28 cellular contexts compared by ENCODE assay signal in the genomic region with DNA sequence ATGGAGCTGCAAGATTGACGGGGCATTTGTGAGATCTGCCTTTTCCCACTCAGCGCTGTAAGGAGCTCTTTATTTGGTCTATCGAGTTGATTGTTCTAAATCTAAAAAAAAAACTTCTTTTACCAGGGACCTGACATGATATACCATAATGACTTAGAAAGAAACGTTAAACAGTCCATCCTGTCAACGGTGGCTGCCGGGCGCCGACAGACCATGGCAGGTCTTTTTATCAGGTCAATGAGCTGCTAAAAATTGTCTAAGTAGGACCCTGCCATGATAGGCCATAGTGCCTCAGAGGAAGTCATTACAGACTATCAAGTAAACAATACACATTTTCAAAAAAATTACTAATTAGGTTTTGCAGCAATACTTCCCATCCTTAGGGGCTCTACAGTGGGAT.
"Had no signal": no experiment of that assay in that cellular context is flagged by ENCODE, and none has a peak within 500 bp of the region (broad histone marks: within the 10 kb centered on the region; RNA-seq: fewer than 3 reads in every experiment).

No MANE protein-coding gene starts in this region.

- ATAC-seq: esophagus mucosa, foreskin keratinocyte, gastrocnemius medialis, gastroesophageal sphincter, heart left ventricle, heart right ventricle had no signal

- FAIRE-seq: colon, endometrium, endothelial cell of umbilical vein, frontal cortex had no signal

- H3K27ac Mint-ChIP-seq: dendritic cell treated with granulocyte-macrophage colony-stimulating factor and Interleukin-4, amounts not matched to agents 40 ng/mL and 50 ng/mL, for 4 days; endodermal cell had no signal

- H3K9me3 ChIP-seq: colonic mucosa, esophagus muscularis mucosa, esophagus squamous epithelium, gastrocnemius medialis, gastroesophageal sphincter, heart left ventricle, heart right ventricle had no signal

- H3K27me3 ChIP-seq: colonic mucosa, esophagus muscularis mucosa, foreskin keratinocyte, gastrocnemius medialis, gastroesophageal sphincter, heart left ventricle had no signal

- H3K4me3 Mint-ChIP-seq: dendritic cell treated with granulocyte-macrophage colony-stimulating factor and Interleukin-4, amounts not matched to agents 40 ng/mL and 50 ng/mL, for 4 days; endodermal cell had no signal

- H3K9me3 Mint-ChIP-seq: dendritic cell treated with granulocyte-macrophage colony-stimulating factor and Interleukin-4, amounts not matched to agents 40 ng/mL and 50 ng/mL, for 4 days; endodermal cell had no signal

- H3K27me3 Mint-ChIP-seq: dendritic cell treated with granulocyte-macrophage colony-stimulating factor and Interleukin-4, amounts not matched to agents 40 ng/mL and 50 ng/mL, for 4 days had no signal

- H3K27ac ChIP-seq: colonic mucosa, coronary artery, dorsolateral prefrontal cortex, epithelial cell of prostate, esophagus muscularis mucosa, esophagus squamous epithelium, foreskin keratinocyte, gastrocnemius medialis, gastroesophageal sphincter, heart left ventricle, heart right ventricle had no signal

- H3K4me3 ChIP-seq: colonic mucosa, coronary artery, dorsolateral prefrontal cortex, esophagus muscularis mucosa, esophagus squamous epithelium, gastrocnemius medialis, gastroesophageal sphincter, heart left ventricle, heart right ventricle had no signal

- H3K36me3 ChIP-seq: colonic mucosa, esophagus muscularis mucosa, esophagus squamous epithelium, gastrocnemius medialis, gastroesophageal sphincter, heart left ventricle, heart right ventricle had no signal

- H3K4me1 Mint-ChIP-seq: endodermal cell had no signal

- DNase-seq: colonic mucosa; cortex of kidney; dermis blood vessel endothelial cell; dorsolateral prefrontal cortex; effector CD4-positive, alpha-beta T cell; effector CD8-positive, alpha-beta T cell; effector memory CD4-positive, alpha-beta T cell; endodermal cell; erythroblast; esophagus squamous epithelium; foreskin fibroblast; foreskin keratinocyte; foreskin melanocyte; gastrocnemius medialis; glutamatergic neuron; head of caudate nucleus; heart left ventricle; heart right ventricle had no signal

- H3K4me1 ChIP-seq: colonic mucosa, esophagus muscularis mucosa, esophagus squamous epithelium, foreskin keratinocyte, gastrocnemius medialis, gastroesophageal sphincter, heart left ventricle, heart right ventricle had no signal
